Comparison of ENCODE assay signal across 8 cellular contexts in genomic region chr4:18538121-18538520, GRCh38.
"Had no signal": no experiment of that assay in that cellular context is flagged by ENCODE, and none has a peak within 500 bp of the region (broad histone marks: within the 10 kb centered on the region; RNA-seq: fewer than 3 reads in every experiment).

No MANE protein-coding gene starts in this region.

- H3K4me3 ChIP-seq: GM12878 had no signal

- FAIRE-seq: G401.6, GM12878, GM12891, GM12892, GM18507, GM19239 had no signal

- DNase-seq: GDM1, GF-D8 had no signal

- ATAC-seq: GM12878 had no signal
